8 cellular contexts compared by ENCODE assay signal in genomic region chr3:43378066-43378935, GRCh38.
DNase-seq lines count a peak whose midpoint lies in the region; ATAC-seq and TF ChIP-seq lines count a peak whose summit lies in the region.

No MANE protein-coding gene starts in this region.

- intact Hi-C loops in OCI-LY7 (cut with micrococcal nuclease; ENCODE audit: unreplicated experiment): loop anchor here (2.0 to 10.0 kb wide), 3 partner anchors 156 to 414 kb away; no protein-coding TSS in a partner anchor

- no peaks in the 10 kb centered on the region for H3K9me2 ChIP-seq in OCI-LY7 (ENCODE audit: insufficient read depth, low read length)

- H4K20me1 ChIP-seq in OCI-LY7 (ENCODE audit: insufficient read depth, low read length): no peaks in the 10 kb centered on the region

- CTCF ChIA-PET in OCI-LY7 (lab: Charles Lee; ENCODE audit: unreplicated experiment): no interaction called here

- no TSS peak for BruUV-seq in OCI-LY7 (replicated peaks; lab: Mats Ljungman, UMichigan)

- H3K79me2 ChIP-seq in OCI-LY7 (ENCODE audit: insufficient read depth, low read depth, low read length): no peaks in the 10 kb centered on the region

- TF ChIP-seq CTCF in OCI-LY7 (conservative IDR thresholded peaks at IDR 0.05; ENCODE audit: low read length): peak; percentile 85

- peak; percentile 47 for ATAC-seq in HG02623 (IDR thresholded peaks at IDR 0.05; ENCODE audit: unreplicated experiment)

- no peak overlapping the region for H2AFZ ChIP-seq in OCI-LY7 (ENCODE audit: low read length)

- H3K27ac ChIP-seq in OCI-LY7 (ENCODE audit: low read depth, low read length, poor library complexity, severe bottlenecking): no peak overlapping the region

- DNase-seq in EL (peak; percentile 53), OCI-LY7 (ENCODE audit: low spot score) (peak; percentile 60), glomerular visceral epithelial cell (ENCODE audit: extremely low spot score) (peak; percentile 47), medulla oblongata (ENCODE audit: extremely low spot score) (no peak), islet precursor cell (no peak)
- DNase-seq in activated T-helper 1 cell treated with anti-CD3 and anti-CD28 coated beads, Interleukin-2, amount 50 U/mL, for 16 hours (ENCODE audit: low read depth in 1 of 2, low spot score in 1 of 2): peak; percentile 30 to 45
- DNase-seq in stimulated activated CD4-positive, alpha-beta T cell treated with anti-CD3 and anti-CD28 coated beads, Interleukin-15, amount 100 ng/mL, for 48 hours (ENCODE audit: low read depth in 2 of 2): peak; percentile 36 to 52

- H3K4me1 ChIP-seq in OCI-LY7 (ENCODE audit: insufficient read depth, low read length, poor library complexity, severe bottlenecking): no peaks in the 10 kb centered on the region

- H3K4me2 ChIP-seq in OCI-LY7 (ENCODE audit: low read length): no peak overlapping the region

- no peak overlapping the region for H3K4me3 ChIP-seq in OCI-LY7 (ENCODE audit: low read depth, low read length, poor library complexity, severe bottlenecking)

- POLR2A ChIA-PET in OCI-LY7 (lab: Charles Lee): no interaction called here

- no peaks in the 10 kb centered on the region for H3K36me3 ChIP-seq in OCI-LY7 (ENCODE audit: insufficient read depth, low read length)

- H3K9me3 ChIP-seq in OCI-LY7 (ENCODE audit: low read length): no peaks in the 10 kb centered on the region

Comparison
In these comparisons a context has a peak if more than half of its experiments do, and no peak if none do; other contexts are left out.
1. DNase-seq: peak in EL (single experiment), OCI-LY7 (single experiment), activated T-helper 1 cell treated with anti-CD3 and anti-CD28 coated beads, Interleukin-2, amount 50 U/mL, for 16 hours (2 of 2), glomerular visceral epithelial cell (single experiment) and stimulated activated CD4-positive, alpha-beta T cell treated with anti-CD3 and anti-CD28 coated beads, Interleukin-15, amount 100 ng/mL, for 48 hours (2 of 2); none in medulla oblongata (single experiment) and islet precursor cell (single experiment).